28 cellular contexts compared by ENCODE assay signal in genomic region chr1:222284466-222284865, GRCh38.
"Had no signal": no experiment of that assay in that cellular context is flagged by ENCODE, and none has a peak within 500 bp of the region (broad histone marks: within the 10 kb centered on the region; RNA-seq: fewer than 3 reads in every experiment).

No MANE protein-coding gene starts in this region.

- H3K27ac Mint-ChIP-seq: activated naive CD4-positive, alpha-beta T cell treated with anti-CD3 and anti-CD28 coated beads, Interleukin-2, amount 50 U/mL, for 72 hours; activated T-cell treated with anti-CD3 and anti-CD28 coated beads, Interleukin-2, amount 50 U/mL, for 72 hours; natural killer cell treated with Interleukin-12 subunit alpha and Interleukin-12 subunit beta and Interleukin-15 and Interleukin-18, amount 100 ng/mL, for 72 hours; T-cell; T-helper 2 cell treated with Interferon-gamma antibody and Interleukin-4, amounts not matched to agents 5 μg/mL and 100 μg/mL, for 36 hours had no signal

- FAIRE-seq: frontal cortex had no signal

- H3K4me3 ChIP-seq: body of pancreas, cardiac muscle cell, colonic mucosa, lower lobe of right lung, mucosa of descending colon, testis, transverse colon had no signal

- H3K36me3 ChIP-seq: cardiac muscle cell, colonic mucosa, lower lobe of right lung, transverse colon had no signal

- H3K4me3 Mint-ChIP-seq: activated T-cell treated with anti-CD3 and anti-CD28 coated beads, Interleukin-2, amount 50 U/mL, for 72 hours; natural killer cell treated with Interleukin-12 subunit alpha and Interleukin-12 subunit beta and Interleukin-15 and Interleukin-18, amount 100 ng/mL, for 72 hours; T-cell; T-helper 2 cell treated with Interferon-gamma antibody and Interleukin-4, amounts not matched to agents 5 μg/mL and 100 μg/mL, for 36 hours had no signal

- H3K4me1 ChIP-seq: colonic mucosa, lower lobe of right lung had no signal

- H3K9me3 Mint-ChIP-seq: natural killer cell treated with Interleukin-12 subunit alpha and Interleukin-12 subunit beta and Interleukin-15 and Interleukin-18, amount 100 ng/mL, for 72 hours; T-cell; T-helper 2 cell treated with Interferon-gamma antibody and Interleukin-4, amounts not matched to agents 5 μg/mL and 100 μg/mL, for 36 hours had no signal

- H3K9me3 ChIP-seq: body of pancreas, colonic mucosa, lower lobe of right lung, mucosa of descending colon, testis, transverse colon had no signal

- DNase-seq: activated CD4-positive, alpha-beta T cell treated with anti-CD3 and anti-CD28 coated beads for 4 hours; activated CD4-positive, alpha-beta T cell treated with anti-CD3 and anti-CD28 coated beads, Interleukin-2, amount 50 U/mL, for 4 hours; activated CD4-positive, CD25-positive, alpha-beta regulatory T cell; activated naive CD4-positive, alpha-beta T cell; activated T-cell treated with anti-CD3 and anti-CD28 coated beads for 4 hours; activated T-cell treated with anti-CD3 and anti-CD28 coated beads, Interleukin-2, amount 50 U/mL, for 72 hours; aorta; body of pancreas; cerebellar nuclear complex; colonic mucosa; effector CD8-positive, alpha-beta T cell; erythroblast; kidney glomerular epithelial cell; lower lobe of right lung; mucosa of descending colon; posterior cingulate gyrus; right cardiac atrium; stimulated activated CD4-positive, alpha-beta T cell treated with anti-CD3 and anti-CD28 coated beads, Interleukin-2, amount 100 ng/mL, for 48 hours; stimulated activated naive CD4-positive, alpha-beta T cell treated with Interleukin-2 at 50 U/mL for 16 hours; T-cell; testis; transverse colon had no signal

- ATAC-seq: activated naive CD4-positive, alpha-beta T cell treated with anti-CD3 and anti-CD28 coated beads, Interleukin-2, amount 50 U/mL, for 72 hours; activated T-cell treated with anti-CD3 and anti-CD28 coated beads, Interleukin-2, amount 50 U/mL, for 72 hours; body of pancreas; left lobe of liver; lower lobe of right lung; mucosa of descending colon; natural killer cell treated with Interleukin-12 subunit alpha and Interleukin-12 subunit beta and Interleukin-15 and Interleukin-18, amount 100 ng/mL, for 72 hours; right cardiac atrium; T-cell had no signal

- H3K27me3 ChIP-seq: body of pancreas, cardiac muscle cell, colonic mucosa, testis, transverse colon had no signal

- H3K27ac ChIP-seq: body of pancreas, cardiac muscle cell, colonic mucosa, lower lobe of right lung, testis had no signal

- H3K4me1 Mint-ChIP-seq: T-cell had no signal

- H3K36me3 Mint-ChIP-seq: natural killer cell treated with Interleukin-12 subunit alpha and Interleukin-12 subunit beta and Interleukin-15 and Interleukin-18, amount 100 ng/mL, for 72 hours; T-cell had no signal
